ENCODE assay signal across 8 cellular contexts in genomic region chr17:49362723-49363117, GRCh38. TPM values are rescaled to one million over a fixed set of nuclear protein-coding genes. Genes with fewer than 3 reads are reported as not detected.
DNase-seq lines count a peak whose midpoint lies in the region; ATAC-seq and TF ChIP-seq lines count a peak whose summit lies in the region.

No MANE protein-coding gene starts in this region.

- no peaks in the 10 kb centered on the region for H3K9me3 ChIP-seq in ectodermal cell (ENCODE audit: control insufficient read depth, low read length)
- H3K9me3 ChIP-seq in neuron (ENCODE audit: low read length): no peaks in the 10 kb centered on the region

- H3K27me3 ChIP-seq in KMS-11 (ENCODE audit: insufficient read depth, low read depth) (no peaks in the 10 kb centered on the region), ectodermal cell (ENCODE audit: control insufficient read depth, insufficient read depth, low read length, poor library complexity, severe bottlenecking) (no peaks in the 10 kb centered on the region), neuron (ENCODE audit: insufficient read depth, low read length) (no peaks in the 10 kb centered on the region)

- 26 to 29% methylated on average over 9 to 10 of the region's 10 CpGs for WGBS in ectodermal cell, 2 experiments

- peak overlapping the region; percentile 61 to 93 (median 87) for H3K27ac Mint-ChIP-seq in CD14-positive monocyte

- H3K9me3 Mint-ChIP-seq in CD14-positive monocyte: peaks cover 0 to 3% (median 0%) of the 10 kb centered on the region in 7 donors

- H3K4me3 Mint-ChIP-seq in CD14-positive monocyte: peak overlapping the region; percentile 84 to 94

- peaks cover 0 to 5% of the 10 kb centered on the region in 2 donors for H3K36me3 Mint-ChIP-seq in CD14-positive monocyte

- TF ChIP-seq CTCF in CD14-positive monocyte (IDR thresholded peaks at IDR 0.05): no peak
- no peak for TF ChIP-seq CTCF in KMS-11 (conservative IDR thresholded peaks at IDR 0.05; ENCODE audit: low read depth, low read length)

- DNase-seq in CD14-positive monocyte (ENCODE audit: low spot score) (no peak), NCI-H226 (no peak), A172 (ENCODE audit: low spot score) (no peak)

- no peak overlapping the region; the same call in 1 of the 2 replicates for H3K9ac ChIP-seq in KMS-11

- peaks cover 43% of the 10 kb centered on the region for H3K4me1 Mint-ChIP-seq in CD14-positive monocyte

- no peak overlapping the region for H3K27ac ChIP-seq in KMS-11
- H3K27ac ChIP-seq in ectodermal cell (ENCODE audit: insufficient read depth, low read depth, low read length, poor library complexity, severe bottlenecking): no peak overlapping the region

- H3K4me3 ChIP-seq in KMS-11 (IDR thresholded peaks at IDR 0.05; ENCODE audit: insufficient read depth, low read depth, low read length) (no peak overlapping the region), ectodermal cell (ENCODE audit: insufficient read depth, low read depth, low read length) (peak overlapping the region; percentile 97), neuron (ENCODE audit: low read length) (peak overlapping the region; percentile 54)

- H2AFZ ChIP-seq in KMS-11 (ENCODE audit: low read depth) (peak overlapping the region; percentile 67), neuron (ENCODE audit: low read depth, low read length) (peak overlapping the region; percentile 84)

- peaks cover 0 to 2% (median 0%) of the 10 kb centered on the region in 3 donors for H3K27me3 Mint-ChIP-seq in CD14-positive monocyte (ENCODE audit: low read depth in 3 of 3)

- intact Hi-C loops in CD14-positive monocyte (cut with micrococcal nuclease): loop anchor here (5.0 kb wide), 2 partner anchors 35 to 45 kb away; no protein-coding TSS in a partner anchor

- peaks cover 58% of the 10 kb centered on the region for H3K4me1 ChIP-seq in KMS-11 (ENCODE audit: low read depth, poor library complexity, severe bottlenecking)
- H3K4me1 ChIP-seq in ectodermal cell (ENCODE audit: control insufficient read depth, insufficient read depth, low read length): peaks cover 13% of the 10 kb centered on the region
- peaks cover 31% of the 10 kb centered on the region for H3K4me1 ChIP-seq in neuron (ENCODE audit: insufficient read depth, low read length)

- ATAC-seq in GM21360 (IDR thresholded peaks at IDR 0.05; ENCODE audit: unreplicated experiment) (no peak), GM19023 (IDR thresholded peaks at IDR 0.05; ENCODE audit: unreplicated experiment) (no peak)

- H3K79me2 ChIP-seq in KMS-11 (ENCODE audit: insufficient read depth, low read depth): peaks cover 39% of the 10 kb centered on the region

- H3K4me2 ChIP-seq in KMS-11: peak overlapping the region; percentile 72

- no peaks in the 10 kb centered on the region for H3K36me3 ChIP-seq in KMS-11 (ENCODE audit: insufficient read depth)
- H3K36me3 ChIP-seq in ectodermal cell (ENCODE audit: control insufficient read depth, insufficient read depth, low read length): no peaks in the 10 kb centered on the region
- no peaks in the 10 kb centered on the region for H3K36me3 ChIP-seq in neuron (ENCODE audit: insufficient read depth, low read length)

- no peaks in the 10 kb centered on the region for H4K20me1 ChIP-seq in KMS-11 (ENCODE audit: insufficient read depth)

RNA-seq across cellular contexts. Expression of gene ZNF652, which starts 0.7 kb away (rescaled TPM):
- polyA plus RNA-seq in CD14-positive monocyte: 10 to 100 TPM; 16.9 to 19.8 TPM
- polyA plus RNA-seq in ectodermal cell (2013, experiment 1 of 4): 25.5 TPM
- 28.8 TPM for polyA plus RNA-seq in ectodermal cell (2013, experiment 2 of 4)
- 17.6 TPM for polyA plus RNA-seq in ectodermal cell (2013, experiment 3 of 4)
- 20.9 TPM for polyA plus RNA-seq in ectodermal cell (2013, experiment 4 of 4)
- 17.8 and 21.0 TPM in 2 replicates for total RNA-seq in A172 (2014; rRNA removed; shearing (Covaris generic))

RNA-seq across cellular contexts. Expression of gene PHB1, which starts 52.0 kb away (rescaled TPM):
- 10 to 100 TPM; 83.9 to 89.2 TPM for polyA plus RNA-seq in CD14-positive monocyte
- polyA plus RNA-seq in ectodermal cell (2013, experiment 1 of 4): 199 TPM
- 190 TPM for polyA plus RNA-seq in ectodermal cell (2013, experiment 2 of 4)
- 111 TPM for polyA plus RNA-seq in ectodermal cell (2013, experiment 3 of 4)
- polyA plus RNA-seq in ectodermal cell (2013, experiment 4 of 4): 127 TPM
- 280 and 302 TPM in 2 replicates for total RNA-seq in A172 (2014; rRNA removed; shearing (Covaris generic))
